In genomic region chr22:50251472-50252054, GRCh38 we compare ENCODE assay signal across 8 cellular contexts.
DNase-seq lines count a peak whose midpoint lies in the region; ATAC-seq and TF ChIP-seq lines count a peak whose summit lies in the region.

No MANE protein-coding gene starts in this region.

- no peak for TF ChIP-seq EP300 in Ishikawa (IDR thresholded peaks at IDR 0.05; ENCODE audit: borderline replicate concordance)

- H3K9me3 ChIP-seq in muscle layer of colon (ENCODE audit: low read length): no peaks in the 10 kb centered on the region

- H3K27me3 ChIP-seq in muscle layer of colon (ENCODE audit: control insufficient read depth in 1 of 2, insufficient read depth in 2 of 2, low read length in 2 of 2): peaks cover 0 to 1% of the 10 kb centered on the region in 2 donors

- peaks cover 7% of the 10 kb centered on the region for H3K36me3 ChIP-seq in muscle layer of colon (ENCODE audit: insufficient read depth, low read length)

- H3K4me3 ChIP-seq in AG09309 (ENCODE audit: control insufficient read depth, low read depth, low read length) (peak overlapping the region; percentile 8; the same call in 1 of the 2 replicates), choroid plexus epithelial cell (ENCODE audit: low read depth, low read length) (peak overlapping the region; percentile 81), muscle layer of colon (ENCODE audit: low read depth in 1 of 2, low read length in 2 of 2) (peak overlapping the region; percentile 63 to 66)

- peak overlapping the region; percentile 52 for H3K27ac ChIP-seq in muscle layer of colon (ENCODE audit: low read depth, low read length)

- no peak for TF ChIP-seq CTCF in AG09309 (IDR thresholded peaks at IDR 0.05; ENCODE audit: control insufficient read depth, insufficient read depth, low read depth, low read length, missing control alignments)
- no peak for TF ChIP-seq CTCF in choroid plexus epithelial cell (conservative IDR thresholded peaks at IDR 0.05; ENCODE audit: low read depth, low read length)

- H3K9ac ChIP-seq in muscle layer of colon (ENCODE audit: low read length): no peak overlapping the region

- no peak for TF ChIP-seq RAD21 in Ishikawa (IDR thresholded peaks at IDR 0.05; ENCODE audit: low read depth)

- DNase-seq in AG09309 (ENCODE audit: low read depth): no peak
- no peak for DNase-seq in choroid plexus epithelial cell (ENCODE audit: low read depth)
- no peak for DNase-seq in iPS-NIHi7 (ENCODE audit: extremely low spot score)
- no peak for DNase-seq in NK-92 treated with Interleukin-12 subunit alpha and Interleukin-12 subunit beta, amount 100 ng/mL, for 24 hours (lab: John Stamatoyannopoulos, UW)
- no peak for DNase-seq in UCSD-AML1 (lab: John Stamatoyannopoulos, UW; ENCODE audit: unreplicated experiment)

- H3K4me1 ChIP-seq in muscle layer of colon (ENCODE audit: insufficient read depth, low read length): peaks cover 14% of the 10 kb centered on the region

- ATAC-seq in GM21447 (IDR thresholded peaks at IDR 0.05; ENCODE audit: unreplicated experiment): no peak

TF ChIP-seq in Ishikawa, 13 proteins besides CTCF, POLR2A, EP300 and RAD21:
- TF ChIP-seq ZBTB7A (IDR thresholded peaks at IDR 0.05; ENCODE audit: low read depth) (peak; percentile 93), CREB1 (IDR thresholded peaks at IDR 0.05; ENCODE audit: low read depth) (no peak)

Comparison
In these comparisons a context has a peak if more than half of its experiments do, and no peak if none do; other contexts are left out.
1. H3K4me3 ChIP-seq: peak in every context shown above with its lines; median percentile 81 in choroid plexus epithelial cell; 64 in muscle layer of colon; 8 in AG09309.